Comparison of ENCODE assay signal across 16 cellular contexts in genomic region chr1:23774174-23774880, GRCh38. TPM values are rescaled to one million over a fixed set of nuclear protein-coding genes. Genes with fewer than 3 reads are reported as not detected.
A peak's percentile ranks its signal among the peaks of the same experiment; 100 is the strongest.
DNase-seq lines count a peak whose midpoint lies in the region; ATAC-seq and TF ChIP-seq lines count a peak whose summit lies in the region.
"Had no signal": no experiment of that assay in that cellular context is flagged by ENCODE, and none has a peak within 500 bp of the region (broad histone marks: within the 10 kb centered on the region; RNA-seq: fewer than 3 reads in every experiment).

No MANE protein-coding gene starts in this region.

- no peaks in the 10 kb centered on the region for H3K9me3 ChIP-seq in HEK293 (ENCODE audit: control insufficient read depth, insufficient read depth, low read depth, low read length)
- H3K9me3 ChIP-seq: BLaER1 had no signal

- no peaks in the 10 kb centered on the region for H3K27me3 Mint-ChIP-seq in activated CD8-positive, alpha-beta T cell treated with anti-CD3 and anti-CD28 coated beads for 36 hours
- no peaks in the 10 kb centered on the region for H3K27me3 Mint-ChIP-seq in activated CD8-positive, alpha-beta T cell treated with anti-CD3 and anti-CD28 coated beads, Interleukin-2, amount 10 ng/mL, durations not matched to agents 7 days and 5 days (ENCODE audit: low read depth)
- H3K27me3 Mint-ChIP-seq in brain: no peaks in the 10 kb centered on the region
- no peaks in the 10 kb centered on the region for H3K27me3 Mint-ChIP-seq in stimulated activated naive B cell treated with anti-CD40 and anti-IgM and Interleukin-4, amounts not matched to agents 10 μg/mL and 1 μg/mL and 100 μg/mL, for 72 hours
- no peaks in the 10 kb centered on the region for H3K27me3 Mint-ChIP-seq in T-helper 2 cell treated with Interferon-gamma antibody and Interleukin-4, amounts not matched to agents 5 μg/mL and 100 μg/mL, for 36 hours (ENCODE audit: low read depth)
- H3K27me3 Mint-ChIP-seq in stimulated activated memory B cell treated with anti-CD40 and anti-IgM and Interleukin-4, amounts not matched to agents 10 μg/mL and 1 μg/mL and 100 μg/mL, for 72 hours: no peaks in the 10 kb centered on the region

- DNase-seq in activated CD8-positive, alpha-beta T cell treated with anti-CD3 and anti-CD28 coated beads for 36 hours: peak; percentile 26
- no peak for DNase-seq in activated CD8-positive, alpha-beta T cell treated with anti-CD3 and anti-CD28 coated beads, Interleukin-2, amount 10 ng/mL, durations not matched to agents 7 days and 5 days
- DNase-seq in stimulated activated naive B cell treated with anti-CD40 and anti-IgM and Interleukin-4, amounts not matched to agents 10 μg/mL and 1 μg/mL and 100 μg/mL, for 72 hours: no peak
- DNase-seq in T-helper 2 cell treated with Interferon-gamma antibody and Interleukin-4, amounts not matched to agents 5 μg/mL and 100 μg/mL, for 36 hours (ENCODE audit: low spot score): no peak
- DNase-seq: DMS153, H9, IMR-90, NCI-H187, NCI-H446 treated with DMSO at 0.1 percent for 48 hours had no signal

- peaks cover 7 to 17% of the 10 kb centered on the region in 2 experiments; a peak in 2 of 3 replicates for H3K36me3 ChIP-seq in HEK293 (ENCODE audit: control insufficient read depth in 2 of 2, insufficient read depth in 1 of 2, low read length in 2 of 2)

- intact Hi-C loops in activated CD8-positive, alpha-beta T cell treated with anti-CD3 and anti-CD28 coated beads for 36 hours (cut with micrococcal nuclease): no loop called here

- H3K36me3 Mint-ChIP-seq in activated CD8-positive, alpha-beta T cell treated with anti-CD3 and anti-CD28 coated beads for 36 hours (ENCODE audit: low read depth): peaks cover 4% of the 10 kb centered on the region
- no peaks in the 10 kb centered on the region for H3K36me3 Mint-ChIP-seq in activated CD8-positive, alpha-beta T cell treated with anti-CD3 and anti-CD28 coated beads, Interleukin-2, amount 10 ng/mL, durations not matched to agents 7 days and 5 days (ENCODE audit: low read depth)
- H3K36me3 Mint-ChIP-seq in brain: peaks cover 18% of the 10 kb centered on the region
- H3K36me3 Mint-ChIP-seq in stimulated activated naive B cell treated with anti-CD40 and anti-IgM and Interleukin-4, amounts not matched to agents 10 μg/mL and 1 μg/mL and 100 μg/mL, for 72 hours: no peaks in the 10 kb centered on the region
- H3K36me3 Mint-ChIP-seq in T-helper 2 cell treated with Interferon-gamma antibody and Interleukin-4, amounts not matched to agents 5 μg/mL and 100 μg/mL, for 36 hours (ENCODE audit: low read depth): no peaks in the 10 kb centered on the region
- no peaks in the 10 kb centered on the region for H3K36me3 Mint-ChIP-seq in stimulated activated memory B cell treated with anti-CD40 and anti-IgM and Interleukin-4, amounts not matched to agents 10 μg/mL and 1 μg/mL and 100 μg/mL, for 72 hours

- H3K27ac ChIP-seq in HEK293 (ENCODE audit: extremely low read depth, low read depth, low read length): no peak overlapping the region
- H3K27ac ChIP-seq: BLaER1, SK-N-MC had no signal

- H3K4me1 Mint-ChIP-seq in activated CD8-positive, alpha-beta T cell treated with anti-CD3 and anti-CD28 coated beads for 36 hours (ENCODE audit: low read depth): peaks cover 37% of the 10 kb centered on the region
- peaks cover 41% of the 10 kb centered on the region for H3K4me1 Mint-ChIP-seq in activated CD8-positive, alpha-beta T cell treated with anti-CD3 and anti-CD28 coated beads, Interleukin-2, amount 10 ng/mL, durations not matched to agents 7 days and 5 days (ENCODE audit: low read depth)
- H3K4me1 Mint-ChIP-seq in brain: peaks cover 68% of the 10 kb centered on the region
- peaks cover 7 to 12% of the 10 kb centered on the region in 2 donors for H3K4me1 Mint-ChIP-seq in stimulated activated naive B cell treated with anti-CD40 and anti-IgM and Interleukin-4, amounts not matched to agents 10 μg/mL and 1 μg/mL and 100 μg/mL, for 72 hours
- H3K4me1 Mint-ChIP-seq in T-helper 2 cell treated with Interferon-gamma antibody and Interleukin-4, amounts not matched to agents 5 μg/mL and 100 μg/mL, for 36 hours (ENCODE audit: low read depth): peaks cover 9% of the 10 kb centered on the region
- H3K4me1 Mint-ChIP-seq in stimulated activated memory B cell treated with anti-CD40 and anti-IgM and Interleukin-4, amounts not matched to agents 10 μg/mL and 1 μg/mL and 100 μg/mL, for 72 hours: peaks cover 19% of the 10 kb centered on the region

- H3K4me3 Mint-ChIP-seq in activated CD8-positive, alpha-beta T cell treated with anti-CD3 and anti-CD28 coated beads for 36 hours: no peak overlapping the region
- H3K4me3 Mint-ChIP-seq in activated CD8-positive, alpha-beta T cell treated with anti-CD3 and anti-CD28 coated beads, Interleukin-2, amount 10 ng/mL, durations not matched to agents 7 days and 5 days: no peak overlapping the region
- peak overlapping the region; percentile 7 to 79 (median 48) for H3K4me3 Mint-ChIP-seq in brain
- no peak overlapping the region for H3K4me3 Mint-ChIP-seq in stimulated activated naive B cell treated with anti-CD40 and anti-IgM and Interleukin-4, amounts not matched to agents 10 μg/mL and 1 μg/mL and 100 μg/mL, for 72 hours
- H3K4me3 Mint-ChIP-seq in T-helper 2 cell treated with Interferon-gamma antibody and Interleukin-4, amounts not matched to agents 5 μg/mL and 100 μg/mL, for 36 hours: no peak overlapping the region
- H3K4me3 Mint-ChIP-seq in stimulated activated memory B cell treated with anti-CD40 and anti-IgM and Interleukin-4, amounts not matched to agents 10 μg/mL and 1 μg/mL and 100 μg/mL, for 72 hours: no peak overlapping the region
- H3K4me3 Mint-ChIP-seq: H9 had no signal

- CTCF ChIA-PET in activated CD8-positive, alpha-beta T cell treated with anti-CD3 and anti-CD28 coated beads for 36 hours (lab: Charles Lee): interaction anchor here (0.8 to 3.1 kb wide), 4 partner anchors 21 to 142 kb away, joined by 3 to 13 read pairs (median 3); no protein-coding TSS in a partner anchor
- CTCF ChIA-PET in activated CD8-positive, alpha-beta T cell treated with anti-CD3 and anti-CD28 coated beads, Interleukin-2, amount 10 ng/mL, durations not matched to agents 7 days and 5 days (lab: Charles Lee): interaction anchor here (0.8 to 2.1 kb wide), 8 partner anchors 16 to 142 kb away, joined by 3 to 13 read pairs (median 4); partner anchors contain the start of gene LYPLA2
- CTCF ChIA-PET in HEK293 (lab: Yijun Ruan, JAX): interaction anchor here (0.8 to 2.2 kb wide), 7 partner anchors 24 to 547 kb away, joined by 3 to 9 read pairs (median 3); no protein-coding TSS in a partner anchor

- no peak for ATAC-seq in activated CD8-positive, alpha-beta T cell treated with anti-CD3 and anti-CD28 coated beads for 36 hours
- ATAC-seq in activated CD8-positive, alpha-beta T cell treated with anti-CD3 and anti-CD28 coated beads, Interleukin-2, amount 10 ng/mL, durations not matched to agents 7 days and 5 days: no peak
- ATAC-seq in stimulated activated naive B cell treated with anti-CD40 and anti-IgM and Interleukin-4, amounts not matched to agents 10 μg/mL and 1 μg/mL and 100 μg/mL, for 72 hours (replicated peaks): no peak
- no peak for ATAC-seq in GM19455 (IDR thresholded peaks at IDR 0.05; ENCODE audit: unreplicated experiment)
- no peak for ATAC-seq in stimulated activated memory B cell treated with anti-CD40 and anti-IgM and Interleukin-4, amounts not matched to agents 10 μg/mL and 1 μg/mL and 100 μg/mL, for 72 hours
- ATAC-seq: Right ventricle myocardium inferior had no signal

- H3K4me1 ChIP-seq in HEK293 (ENCODE audit: control insufficient read depth, insufficient read depth, low read length): peaks cover 2% of the 10 kb centered on the region; the same call in 1 of the 2 replicates

- H3K27ac Mint-ChIP-seq in activated CD8-positive, alpha-beta T cell treated with anti-CD3 and anti-CD28 coated beads for 36 hours: no peak overlapping the region
- H3K27ac Mint-ChIP-seq in activated CD8-positive, alpha-beta T cell treated with anti-CD3 and anti-CD28 coated beads, Interleukin-2, amount 10 ng/mL, durations not matched to agents 7 days and 5 days: no peak overlapping the region
- peak overlapping the region in 2 of 5 experiments; percentile 72 to 77 for H3K27ac Mint-ChIP-seq in brain
- H3K27ac Mint-ChIP-seq in stimulated activated naive B cell treated with anti-CD40 and anti-IgM and Interleukin-4, amounts not matched to agents 10 μg/mL and 1 μg/mL and 100 μg/mL, for 72 hours: peak overlapping the region; percentile 37
- H3K27ac Mint-ChIP-seq in T-helper 2 cell treated with Interferon-gamma antibody and Interleukin-4, amounts not matched to agents 5 μg/mL and 100 μg/mL, for 36 hours: no peak overlapping the region
- H3K27ac Mint-ChIP-seq in stimulated activated memory B cell treated with anti-CD40 and anti-IgM and Interleukin-4, amounts not matched to agents 10 μg/mL and 1 μg/mL and 100 μg/mL, for 72 hours: no peak overlapping the region

- POLR2A ChIA-PET in activated CD8-positive, alpha-beta T cell treated with anti-CD3 and anti-CD28 coated beads for 36 hours (lab: Charles Lee): interaction anchor here (1.5 to 11.8 kb wide), 2 partner anchors 21 to 137 kb away, joined by 3 to 168 read pairs; partner anchors contain the start of genes GALE and LYPLA2
- POLR2A ChIA-PET in activated CD8-positive, alpha-beta T cell treated with anti-CD3 and anti-CD28 coated beads, Interleukin-2, amount 10 ng/mL, durations not matched to agents 7 days and 5 days (lab: Charles Lee): interaction anchor here (0.6 to 0.8 kb wide), 2 partner anchors 31 to 156 kb away, joined by 3 to 4 read pairs; partner anchors contain the start of gene ELOA
- POLR2A ChIA-PET in HEK293 (lab: Yijun Ruan, JAX): no interaction called here

- no peak for TF ChIP-seq CTCF in activated CD8-positive, alpha-beta T cell treated with anti-CD3 and anti-CD28 coated beads for 36 hours (IDR thresholded peaks at IDR 0.05)
- TF ChIP-seq CTCF in HEK293 (tag by site-specific recombination; IDR thresholded peaks at IDR 0.05): no peak
- no peak for TF ChIP-seq CTCF in brain (conservative IDR thresholded peaks at IDR 0.05)

- no peaks in the 10 kb centered on the region for H3K9me3 Mint-ChIP-seq in activated CD8-positive, alpha-beta T cell treated with anti-CD3 and anti-CD28 coated beads for 36 hours
- no peaks in the 10 kb centered on the region for H3K9me3 Mint-ChIP-seq in activated CD8-positive, alpha-beta T cell treated with anti-CD3 and anti-CD28 coated beads, Interleukin-2, amount 10 ng/mL, durations not matched to agents 7 days and 5 days (ENCODE audit: insufficient read depth)
- H3K9me3 Mint-ChIP-seq in brain: no peaks in the 10 kb centered on the region
- H3K9me3 Mint-ChIP-seq in stimulated activated naive B cell treated with anti-CD40 and anti-IgM and Interleukin-4, amounts not matched to agents 10 μg/mL and 1 μg/mL and 100 μg/mL, for 72 hours: no peaks in the 10 kb centered on the region
- H3K9me3 Mint-ChIP-seq in T-helper 2 cell treated with Interferon-gamma antibody and Interleukin-4, amounts not matched to agents 5 μg/mL and 100 μg/mL, for 36 hours: no peaks in the 10 kb centered on the region
- H3K9me3 Mint-ChIP-seq in stimulated activated memory B cell treated with anti-CD40 and anti-IgM and Interleukin-4, amounts not matched to agents 10 μg/mL and 1 μg/mL and 100 μg/mL, for 72 hours: no peaks in the 10 kb centered on the region
- H3K9me3 Mint-ChIP-seq: H9 had no signal

- no peak overlapping the region for H3K4me3 ChIP-seq in HEK293 (ENCODE audit: low read depth, low read length)
- H3K4me3 ChIP-seq: BLaER1, SK-N-MC had no signal

RNA-seq across cellular contexts. Expression of gene PITHD1, which starts 3.9 kb away (rescaled TPM):
- total RNA-seq in activated CD8-positive, alpha-beta T cell treated with anti-CD3 and anti-CD28 coated beads for 36 hours: 10 to 100 TPM; 65.8 to 65.9 TPM
- total RNA-seq in activated CD8-positive, alpha-beta T cell treated with anti-CD3 and anti-CD28 coated beads, Interleukin-2, amount 10 ng/mL, durations not matched to agents 7 days and 5 days: 10 to 100 TPM; 62.3 to 67.9 TPM
- 79.2 TPM for polyA plus RNA-seq in brain (ENCODE audit: insufficient read depth, low read depth, low replicate concordance)

RNA-seq across cellular contexts. Expression of gene LYPLA2, which starts 16.6 kb away (rescaled TPM):
- total RNA-seq in activated CD8-positive, alpha-beta T cell treated with anti-CD3 and anti-CD28 coated beads for 36 hours: 10 to 100 TPM; 57.0 to 59.2 TPM
- 10 to 100 TPM; 84.2 to 88.2 TPM for total RNA-seq in activated CD8-positive, alpha-beta T cell treated with anti-CD3 and anti-CD28 coated beads, Interleukin-2, amount 10 ng/mL, durations not matched to agents 7 days and 5 days
- polyA plus RNA-seq in brain (ENCODE audit: insufficient read depth, low read depth, low replicate concordance): 53.3 TPM

RNA-seq across cellular contexts. Expression of gene GALE, which starts 26.2 kb away (rescaled TPM):
- total RNA-seq in activated CD8-positive, alpha-beta T cell treated with anti-CD3 and anti-CD28 coated beads for 36 hours: 10 to 100 TPM; 40.7 to 43.6 TPM
- total RNA-seq in activated CD8-positive, alpha-beta T cell treated with anti-CD3 and anti-CD28 coated beads, Interleukin-2, amount 10 ng/mL, durations not matched to agents 7 days and 5 days: 10 to 100 TPM; 27.6 to 31.9 TPM
- 20.7 TPM for polyA plus RNA-seq in brain (ENCODE audit: insufficient read depth, low read depth, low replicate concordance)

RNA-seq across cellular contexts. Expression of gene ELOA, which starts 31.1 kb away (rescaled TPM):
- total RNA-seq in activated CD8-positive, alpha-beta T cell treated with anti-CD3 and anti-CD28 coated beads for 36 hours: 10 to 100 TPM; 29.7 to 29.9 TPM
- 10 to 100 TPM; 29.2 to 31.0 TPM for total RNA-seq in activated CD8-positive, alpha-beta T cell treated with anti-CD3 and anti-CD28 coated beads, Interleukin-2, amount 10 ng/mL, durations not matched to agents 7 days and 5 days
- polyA plus RNA-seq in brain (ENCODE audit: insufficient read depth, low read depth, low replicate concordance): 26.9 TPM

RNA-seq across cellular contexts. Expression of gene HMGCL, which starts 50.9 kb away (rescaled TPM):
- total RNA-seq in activated CD8-positive, alpha-beta T cell treated with anti-CD3 and anti-CD28 coated beads for 36 hours: 10 to 100 TPM; 44.9 to 46.0 TPM
- 10 to 100 TPM; 24.9 to 27.1 TPM for total RNA-seq in activated CD8-positive, alpha-beta T cell treated with anti-CD3 and anti-CD28 coated beads, Interleukin-2, amount 10 ng/mL, durations not matched to agents 7 days and 5 days
- 60.1 TPM for polyA plus RNA-seq in brain (ENCODE audit: insufficient read depth, low read depth, low replicate concordance)

Comparison
In these comparisons a context has a peak if more than half of its experiments do, and no peak if none do; other contexts are left out.
1. H3K4me3 Mint-ChIP-seq: peak in brain (5 of 5); none in activated CD8-positive, alpha-beta T cell treated with anti-CD3 and anti-CD28 coated beads for 36 hours (single experiment), activated CD8-positive, alpha-beta T cell treated with anti-CD3 and anti-CD28 coated beads, Interleukin-2, amount 10 ng/mL, durations not matched to agents 7 days and 5 days (single experiment), stimulated activated naive B cell treated with anti-CD40 and anti-IgM and Interleukin-4, amounts not matched to agents 10 μg/mL and 1 μg/mL and 100 μg/mL, for 72 hours (0 of 2), T-helper 2 cell treated with Interferon-gamma antibody and Interleukin-4, amounts not matched to agents 5 μg/mL and 100 μg/mL, for 36 hours (single experiment) and stimulated activated memory B cell treated with anti-CD40 and anti-IgM and Interleukin-4, amounts not matched to agents 10 μg/mL and 1 μg/mL and 100 μg/mL, for 72 hours (single experiment).